ENCODE assay signal across 1 cellular context in the genomic region with DNA sequence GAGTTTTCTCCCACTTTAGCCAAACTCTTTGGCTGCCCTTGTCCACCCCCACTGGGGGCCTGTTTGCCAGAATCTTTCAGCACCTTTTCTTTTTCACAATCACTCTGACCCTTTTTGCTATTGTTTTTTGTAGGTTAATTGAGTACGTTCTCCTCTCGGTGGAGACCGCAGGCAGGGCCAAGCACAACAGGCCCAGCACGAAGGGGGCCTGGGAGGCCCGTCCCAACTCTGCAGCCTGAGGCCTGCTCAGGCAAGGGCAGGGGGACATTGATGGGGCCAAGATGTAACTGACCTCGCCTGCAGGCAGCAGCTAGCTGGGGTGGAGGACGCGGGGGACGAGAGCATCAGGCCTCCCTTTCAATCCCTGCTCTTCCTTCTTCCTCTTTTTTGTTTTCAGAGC.
TF ChIP-seq lines count a peak whose summit lies in the region.

No MANE protein-coding gene starts in this region.

TF ChIP-seq in HepG2, 621 proteins besides CTCF, POLR2A, EP300 and RAD21 (continued from another document):
- TF ChIP-seq MEIS2 (CRISPR knock-in tag; IDR thresholded peaks at IDR 0.05) (no peak), BRD4 (CRISPR knock-in tag; IDR thresholded peaks at IDR 0.05) (no peak), NR3C1 (CRISPR knock-in tag; IDR thresholded peaks at IDR 0.05) (no peak), PHF21A (CRISPR knock-in tag; IDR thresholded peaks at IDR 0.05) (no peak), SPEN (CRISPR knock-in tag; IDR thresholded peaks at IDR 0.05; ENCODE audit: low read depth) (no peak), ZNF713 (CRISPR knock-in tag; IDR thresholded peaks at IDR 0.05) (no peak), PRPF4 (IDR thresholded peaks at IDR 0.05; ENCODE audit: low read depth, low read length, poor library complexity, severe bottlenecking) (no peak), CREB1 (IDR thresholded peaks at IDR 0.05) (no peak), CREB1 (CRISPR knock-in tag; IDR thresholded peaks at IDR 0.05) (no peak), ZNF781 (CRISPR knock-in tag; IDR thresholded peaks at IDR 0.05; ENCODE audit: borderline replicate concordance, not compliant biosample characterization) (no peak)
- TF ChIP-seq, protein P1, sequence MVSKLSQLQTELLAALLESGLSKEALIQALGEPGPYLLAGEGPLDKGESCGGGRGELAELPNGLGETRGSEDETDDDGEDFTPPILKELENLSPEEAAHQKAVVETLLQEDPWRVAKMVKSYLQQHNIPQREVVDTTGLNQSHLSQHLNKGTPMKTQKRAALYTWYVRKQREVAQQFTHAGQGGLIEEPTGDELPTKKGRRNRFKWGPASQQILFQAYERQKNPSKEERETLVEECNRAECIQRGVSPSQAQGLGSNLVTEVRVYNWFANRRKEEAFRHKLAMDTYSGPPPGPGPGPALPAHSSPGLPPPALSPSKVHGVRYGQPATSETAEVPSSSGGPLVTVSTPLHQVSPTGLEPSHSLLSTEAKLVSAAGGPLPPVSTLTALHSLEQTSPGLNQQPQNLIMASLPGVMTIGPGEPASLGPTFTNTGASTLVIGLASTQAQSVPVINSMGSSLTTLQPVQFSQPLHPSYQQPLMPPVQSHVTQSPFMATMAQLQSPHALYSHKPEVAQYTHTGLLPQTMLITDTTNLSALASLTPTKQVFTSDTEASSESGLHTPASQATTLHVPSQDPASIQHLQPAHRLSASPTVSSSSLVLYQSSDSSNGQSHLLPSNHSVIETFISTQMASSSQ (IDR thresholded peaks at IDR 0.05; ENCODE audit: low read depth): no peak
- TF ChIP-seq, protein P1 (CRISPR knock-in tag; IDR thresholded peaks at IDR 0.05; ENCODE audit: borderline replicate concordance): no peak
- TF ChIP-seq, protein P2, sequence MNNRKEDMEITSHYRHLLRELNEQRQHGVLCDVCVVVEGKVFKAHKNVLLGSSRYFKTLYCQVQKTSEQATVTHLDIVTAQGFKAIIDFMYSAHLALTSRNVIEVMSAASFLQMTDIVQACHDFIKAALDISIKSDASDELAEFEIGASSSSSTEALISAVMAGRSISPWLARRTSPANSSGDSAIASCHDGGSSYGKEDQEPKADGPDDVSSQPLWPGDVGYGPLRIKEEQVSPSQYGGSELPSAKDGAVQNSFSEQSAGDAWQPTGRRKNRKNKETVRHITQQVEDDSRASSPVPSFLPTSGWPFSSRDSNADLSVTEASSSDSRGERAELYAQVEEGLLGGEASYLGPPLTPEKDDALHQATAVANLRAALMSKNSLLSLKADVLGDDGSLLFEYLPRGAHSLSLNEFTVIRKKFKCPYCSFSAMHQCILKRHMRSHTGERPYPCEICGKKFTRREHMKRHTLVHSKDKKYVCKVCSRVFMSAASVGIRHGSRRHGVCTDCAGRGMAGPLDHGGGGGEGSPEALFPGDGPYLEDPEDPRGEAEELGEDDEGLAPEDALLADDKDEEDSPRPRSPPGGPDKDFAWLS (CRISPR knock-in tag; IDR thresholded peaks at IDR 0.05; ENCODE audit: borderline replicate concordance): no peak
- TF ChIP-seq, protein P3, sequence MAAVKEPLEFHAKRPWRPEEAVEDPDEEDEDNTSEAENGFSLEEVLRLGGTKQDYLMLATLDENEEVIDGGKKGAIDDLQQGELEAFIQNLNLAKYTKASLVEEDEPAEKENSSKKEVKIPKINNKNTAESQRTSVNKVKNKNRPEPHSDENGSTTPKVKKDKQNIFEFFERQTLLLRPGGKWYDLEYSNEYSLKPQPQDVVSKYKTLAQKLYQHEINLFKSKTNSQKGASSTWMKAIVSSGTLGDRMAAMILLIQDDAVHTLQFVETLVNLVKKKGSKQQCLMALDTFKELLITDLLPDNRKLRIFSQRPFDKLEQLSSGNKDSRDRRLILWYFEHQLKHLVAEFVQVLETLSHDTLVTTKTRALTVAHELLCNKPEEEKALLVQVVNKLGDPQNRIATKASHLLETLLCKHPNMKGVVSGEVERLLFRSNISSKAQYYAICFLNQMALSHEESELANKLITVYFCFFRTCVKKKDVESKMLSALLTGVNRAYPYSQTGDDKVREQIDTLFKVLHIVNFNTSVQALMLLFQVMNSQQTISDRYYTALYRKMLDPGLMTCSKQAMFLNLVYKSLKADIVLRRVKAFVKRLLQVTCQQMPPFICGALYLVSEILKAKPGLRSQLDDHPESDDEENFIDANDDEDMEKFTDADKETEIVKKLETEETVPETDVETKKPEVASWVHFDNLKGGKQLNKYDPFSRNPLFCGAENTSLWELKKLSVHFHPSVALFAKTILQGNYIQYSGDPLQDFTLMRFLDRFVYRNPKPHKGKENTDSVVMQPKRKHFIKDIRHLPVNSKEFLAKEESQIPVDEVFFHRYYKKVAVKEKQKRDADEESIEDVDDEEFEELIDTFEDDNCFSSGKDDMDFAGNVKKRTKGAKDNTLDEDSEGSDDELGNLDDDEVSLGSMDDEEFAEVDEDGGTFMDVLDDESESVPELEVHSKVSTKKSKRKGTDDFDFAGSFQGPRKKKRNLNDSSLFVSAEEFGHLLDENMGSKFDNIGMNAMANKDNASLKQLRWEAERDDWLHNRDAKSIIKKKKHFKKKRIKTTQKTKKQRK (IDR thresholded peaks at IDR 0.05; ENCODE audit: low read length): no peak
TF ChIP-seq in HepG2: peak in this region for 0.
